Comparison of ENCODE assay signal across 8 cellular contexts in the genomic region with DNA sequence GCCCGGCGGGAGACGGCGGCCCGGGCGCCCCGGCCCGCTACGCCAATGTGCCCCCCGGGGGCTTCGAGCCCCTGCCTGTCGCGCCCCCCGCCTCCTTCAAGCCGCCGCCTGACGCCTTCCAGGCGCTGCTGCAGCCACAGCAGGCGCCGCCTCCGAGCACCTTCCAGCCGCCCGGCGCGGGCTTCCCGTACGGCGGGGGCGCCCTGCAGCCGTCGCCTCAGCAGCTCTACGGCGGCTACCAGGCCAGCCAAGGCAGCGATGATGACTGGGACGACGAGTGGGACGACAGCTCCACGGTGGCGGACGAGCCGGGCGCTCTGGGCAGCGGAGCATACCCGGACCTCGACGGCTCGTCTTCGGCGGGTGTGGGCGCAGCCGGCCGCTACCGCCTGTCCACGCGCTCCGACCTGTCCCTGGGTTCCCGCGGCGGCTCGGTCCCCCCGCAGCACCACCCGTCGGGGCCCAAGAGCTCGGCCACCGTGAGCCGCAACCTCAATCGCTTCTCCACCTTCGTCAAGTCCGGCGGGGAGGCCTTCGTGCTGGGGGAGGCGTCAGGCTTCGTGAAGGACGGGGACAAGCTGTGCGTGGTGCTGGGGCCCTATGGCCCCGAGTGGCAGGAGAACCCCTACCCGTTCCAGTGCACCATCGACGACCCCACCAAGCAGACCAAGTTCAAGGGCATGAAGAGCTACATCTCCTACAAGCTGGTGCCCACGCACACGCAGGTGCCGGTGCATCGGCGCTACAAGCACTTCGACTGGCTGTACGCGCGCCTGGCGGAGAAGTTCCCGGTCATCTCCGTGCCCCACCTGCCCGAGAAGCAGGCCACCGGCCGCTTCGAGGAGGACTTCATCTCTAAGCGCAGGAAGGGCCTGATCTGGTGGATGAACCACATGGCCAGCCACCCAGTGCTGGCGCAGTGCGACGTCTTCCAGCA. TPM values are rescaled to one million over a fixed set of nuclear protein-coding genes. Genes with fewer than 3 reads are reported as not detected.
A peak's percentile ranks its signal among the peaks of the same experiment; 100 is the strongest.
DNase-seq lines count a peak whose midpoint lies in the region; ATAC-seq and TF ChIP-seq lines count a peak whose summit lies in the region.

No MANE protein-coding gene starts in this region.

- WGBS in testis, 2 donors = 27 to 50% methylated on average over 26 to 63 of the region's 99 CpGs

- no peaks in the 10 kb centered on the region for H3K9me3 Mint-ChIP-seq in activated T-cell treated with anti-CD3 and anti-CD28 coated beads, Interleukin-2, amount 50 U/mL, for 72 hours
- no peaks in the 10 kb centered on the region for H3K9me3 Mint-ChIP-seq in neural crest cell

- no peak overlapping the region for H3K27ac Mint-ChIP-seq in activated T-cell treated with anti-CD3 and anti-CD28 coated beads, Interleukin-2, amount 50 U/mL, for 72 hours
- no peak overlapping the region for H3K27ac Mint-ChIP-seq in neural crest cell (ENCODE audit: unreplicated experiment)

- H3K4me1 Mint-ChIP-seq in activated T-cell treated with anti-CD3 and anti-CD28 coated beads, Interleukin-2, amount 50 U/mL, for 72 hours (ENCODE audit: low read depth) = peaks cover 52% of the 10 kb centered on the region
- H3K4me1 Mint-ChIP-seq in neural crest cell = peaks cover 60% of the 10 kb centered on the region

- peak; percentile 78 for DNase-seq in GM13976 (ENCODE audit: low spot score)
- DNase-seq in NOMO-1 treated with dmso at 0.1 percent for 144 hours (lab: John Stamatoyannopoulos, UW; ENCODE audit: unreplicated experiment) = peak; percentile 37
- DNase-seq in activated T-cell treated with anti-CD3 and anti-CD28 coated beads, Interleukin-2, amount 50 U/mL, for 72 hours = peak; percentile 69 to 71
- DNase-seq in fibroblast of mammary gland (ENCODE audit: low read depth) = no peak
- peak; percentile 31 for DNase-seq in neural crest cell (ENCODE audit: low read depth, low spot score)
- DNase-seq in testis = no peak
- no peak for DNase-seq in cerebellar nuclear complex (lab: John Stamatoyannopoulos, UW)

- H3K9me3 ChIP-seq in testis = no peaks in the 10 kb centered on the region

- no peak for TF ChIP-seq CTCF in GM13976 (IDR thresholded peaks at IDR 0.05; ENCODE audit: borderline replicate concordance, control extremely low read depth, extremely low read depth, insufficient read depth, missing control alignments)
- TF ChIP-seq CTCF in fibroblast of mammary gland (conservative IDR thresholded peaks at IDR 0.05; ENCODE audit: control insufficient read depth, insufficient read depth, low read depth, low read length) = no peak
- no peak for TF ChIP-seq CTCF in neural crest cell (conservative IDR thresholded peaks at IDR 0.05)
- no peak for TF ChIP-seq CTCF in testis (IDR thresholded peaks at IDR 0.05)

- peak overlapping the region; percentile 92 to 96 for H3K27ac ChIP-seq in testis

- intact Hi-C loops in testis (cut with DNase I; ENCODE audit: low total_unique reads) = loop anchor here (5.0 kb wide), 1 partner anchor 324 kb away; no protein-coding TSS in a partner anchor

- H3K4me3 ChIP-seq in fibroblast of mammary gland (ENCODE audit: control insufficient read depth, low read depth, low read length) = peak overlapping the region; percentile 62
- H3K4me3 ChIP-seq in testis = peak overlapping the region; percentile 96 to 98

- TF ChIP-seq POLR2A in testis (IDR thresholded peaks at IDR 0.05) = no peak

- H3K36me3 Mint-ChIP-seq in activated T-cell treated with anti-CD3 and anti-CD28 coated beads, Interleukin-2, amount 50 U/mL, for 72 hours (ENCODE audit: insufficient read depth in 2 of 2) = peaks cover 0 to 4% of the 10 kb centered on the region in 2 donors
- H3K36me3 Mint-ChIP-seq in neural crest cell (ENCODE audit: low read depth) = peaks cover 5% of the 10 kb centered on the region

- H3K27me3 ChIP-seq in testis = no peaks in the 10 kb centered on the region

- in situ Hi-C loops in GM13976 (cut with MboI; ENCODE audit: low sequenced_read_pairs, unreplicated experiment) = no loop called here

- H3K4me1 ChIP-seq in testis = peaks cover 21% of the 10 kb centered on the region

- peaks cover 20% of the 10 kb centered on the region for H3K27me3 Mint-ChIP-seq in activated T-cell treated with anti-CD3 and anti-CD28 coated beads, Interleukin-2, amount 50 U/mL, for 72 hours (ENCODE audit: low read depth)
- H3K27me3 Mint-ChIP-seq in neural crest cell (ENCODE audit: low read depth) = no peaks in the 10 kb centered on the region

- H3K36me3 ChIP-seq in testis (ENCODE audit: low read depth, missing control alignments) = no peaks in the 10 kb centered on the region

- ATAC-seq in HG02759 (IDR thresholded peaks at IDR 0.05; ENCODE audit: unreplicated experiment) = peak; percentile 30
- ATAC-seq in activated T-cell treated with anti-CD3 and anti-CD28 coated beads, Interleukin-2, amount 50 U/mL, for 72 hours (replicated peaks in 1 of 2) = peak; percentile 69

- peak overlapping the region; percentile 76 to 89 for H3K4me3 Mint-ChIP-seq in activated T-cell treated with anti-CD3 and anti-CD28 coated beads, Interleukin-2, amount 50 U/mL, for 72 hours
- H3K4me3 Mint-ChIP-seq in neural crest cell = peak overlapping the region; percentile 87

RNA-seq across cellular contexts. Expression of a gene that starts 0.9 kb away (rescaled TPM):
- total RNA-seq in activated T-cell treated with anti-CD3 and anti-CD28 coated beads, Interleukin-2, amount 50 U/mL, for 72 hours = 1 to 10 TPM; 6.4 to 8.4 TPM
- 19.4 and 21.3 TPM in 2 replicates for total RNA-seq in neural crest cell
- 10 to 100 TPM; 71.9 to 99.7 TPM for total RNA-seq in testis
- 17.5 TPM for polyA plus RNA-seq in testis (ENCODE audit: insufficient read depth, low read depth, low replicate concordance)

Comparison
In these comparisons a context has a peak if more than half of its experiments do, and no peak if none do; other contexts are left out.
1. DNase-seq: peak in GM13976 (single experiment), NOMO-1 treated with dmso at 0.1 percent for 144 hours (single experiment), activated T-cell treated with anti-CD3 and anti-CD28 coated beads, Interleukin-2, amount 50 U/mL, for 72 hours (2 of 2) and neural crest cell (single experiment); none in fibroblast of mammary gland (single experiment), testis (single experiment) and cerebellar nuclear complex (0 of 2).